ENCODE assay signal across 23 cellular contexts in genomic region chrX:133574716-133575115, GRCh38.
A peak's percentile ranks its signal among the peaks of the same experiment; 100 is the strongest.
DNase-seq lines count a peak whose midpoint lies in the region; ATAC-seq and TF ChIP-seq lines count a peak whose summit lies in the region.
"Had no signal": no experiment of that assay in that cellular context is flagged by ENCODE, and none has a peak within 500 bp of the region (broad histone marks: within the 10 kb centered on the region; RNA-seq: fewer than 3 reads in every experiment).

No MANE protein-coding gene starts in this region.

- peaks cover 2% of the 10 kb centered on the region for H3K9me3 ChIP-seq in osteoblast (ENCODE audit: low read depth, low read length)
- H3K9me3 ChIP-seq: BE2C had no signal

- intact Hi-C loops in Right ventricle myocardium inferior (cut with DNase I) = no loop called here
- intact Hi-C loops in cardiac septum (cut with DNase I) = no loop called here

- DNase-seq in Right ventricle myocardium inferior (ENCODE audit: missing footprints) = no peak
- no peak for DNase-seq in cardiac septum (ENCODE audit: low spot score)
- peak; percentile 19 for DNase-seq in kidney glomerular epithelial cell (lab: John Stamatoyannopoulos, UW)
- peak; percentile 58 for DNase-seq in osteoblast (ENCODE audit: insufficient read length, low spot score, missing footprints)
- DNase-seq in GM19238 (ENCODE audit: insufficient read length, low spot score) = no peak
- no peak for DNase-seq in NCI-H2171 (lab: John Stamatoyannopoulos, UW)
- no peak for DNase-seq in activated CD4-positive, alpha-beta T cell treated with anti-CD3 and anti-CD28 coated beads, Interleukin-2, amount 50 U/mL, for 48 hours
- DNase-seq: BE2C; Caco-2; CD4-positive, CD25-positive, alpha-beta regulatory T cell; DMS153; GF-D8; HCEC 1CT; Kasumi-1; NCI-H1105 treated with DMSO at 0.1 percent for 48 hours; NCI-H1694 treated with DMSO at 0.1 percent for 48 hours; NCI-H510A treated with DMSO at 0.1 percent for 48 hours; PC-3; RPMI8226; SIG-M5 had no signal

- peaks cover 11% of the 10 kb centered on the region for H3K4me1 ChIP-seq in osteoblast (ENCODE audit: insufficient read depth, low read length)
- H3K4me1 ChIP-seq: BE2C, Caco-2 had no signal

- ATAC-seq in Right ventricle myocardium inferior (peak; percentile 52), GM21717 (IDR thresholded peaks at IDR 0.05; ENCODE audit: unreplicated experiment) (no peak)
- ATAC-seq: GM23338, PC-3 had no signal

- H3K79me2 ChIP-seq in osteoblast (ENCODE audit: insufficient read depth, low read length) = no peaks in the 10 kb centered on the region

- H4K20me1 ChIP-seq in osteoblast (ENCODE audit: insufficient read depth, low read length) = no peaks in the 10 kb centered on the region

- H3K4me3 ChIP-seq in osteoblast (ENCODE audit: insufficient read depth, low read length) = no peak overlapping the region
- H3K4me3 ChIP-seq: GM23338 had no signal

- no peak overlapping the region for H3K27ac ChIP-seq in osteoblast (ENCODE audit: low read depth, low read length)
- H3K27ac ChIP-seq: 22Rv1 had no signal

- no peaks in the 10 kb centered on the region for H3K36me3 ChIP-seq in osteoblast (ENCODE audit: insufficient read depth, low read length)
- H3K36me3 ChIP-seq: BE2C had no signal

- no peaks in the 10 kb centered on the region for H3K27me3 ChIP-seq in osteoblast (ENCODE audit: insufficient read depth, low read length)
- H3K27me3 ChIP-seq: BE2C had no signal

- H2AFZ ChIP-seq in osteoblast (ENCODE audit: low read length) = no peak overlapping the region
- H2AFZ ChIP-seq: GM23338 had no signal

- no peak overlapping the region for H3K4me2 ChIP-seq in osteoblast (ENCODE audit: insufficient read depth, low read length)
- H3K4me2 ChIP-seq: GM23338 had no signal

- no peak for TF ChIP-seq CTCF in osteoblast (IDR thresholded peaks at IDR 0.05; ENCODE audit: extremely low read depth, low read depth, low read length)

Comparison
In these comparisons a context has a peak if more than half of its experiments do, and no peak if none do; other contexts are left out.
1. DNase-seq: peak in kidney glomerular epithelial cell (single experiment) and osteoblast (single experiment); none in Right ventricle myocardium inferior (single experiment), cardiac septum (single experiment), GM19238 (single experiment), NCI-H2171 (single experiment) and activated CD4-positive, alpha-beta T cell treated with anti-CD3 and anti-CD28 coated beads, Interleukin-2, amount 50 U/mL, for 48 hours (0 of 2).